ENCODE assay signal across 38 cellular contexts in genomic region chr1:93917302-93917701, GRCh38.
"Had no signal": no experiment of that assay in that cellular context is flagged by ENCODE, and none has a peak within 500 bp of the region (broad histone marks: within the 10 kb centered on the region; RNA-seq: fewer than 3 reads in every experiment).

No MANE protein-coding gene starts in this region.

- H3K27me3 ChIP-seq: adrenal gland, ascending aorta, body of pancreas, brain microvascular endothelial cell, breast epithelium, cardiac muscle cell had no signal

- H3K36me3 ChIP-seq: adrenal gland, ascending aorta, brain microvascular endothelial cell, breast epithelium, cardiac muscle cell had no signal

- H3K27me3 Mint-ChIP-seq: activated naive CD4-positive, alpha-beta T cell treated with anti-CD3 and anti-CD28 coated beads, Interleukin-2, amount 50 U/mL, for 24 hours; activated naive CD8-positive, alpha-beta T cell; activated naive CD8-positive, alpha-beta T cell treated with anti-CD3 and anti-CD28 coated beads for 36 hours; activated naive CD8-positive, alpha-beta T cell treated with anti-CD3 and anti-CD28 coated beads, Interleukin-2, amount 50 U/mL, for 24 hours; activated T-helper 17 cell treated with anti-CD3 and anti-CD28 coated beads, Interleukin-2, amount 50 U/mL, for 72 hours; central memory CD8-positive, alpha-beta T cell had no signal

- H3K9me3 Mint-ChIP-seq: activated naive CD4-positive, alpha-beta T cell treated with anti-CD3 and anti-CD28 coated beads for 36 hours; activated naive CD4-positive, alpha-beta T cell treated with anti-CD3 and anti-CD28 coated beads, Interleukin-2, amount 10 ng/mL, durations not matched to agents 7 days and 5 days; activated naive CD4-positive, alpha-beta T cell treated with anti-CD3 and anti-CD28 coated beads, Interleukin-2, amount 50 U/mL, for 24 hours; activated naive CD4-positive, alpha-beta T cell treated with anti-CD3 and anti-CD28 coated beads, Interleukin-2, amount 50 U/mL, for 72 hours; activated naive CD8-positive, alpha-beta T cell treated with anti-CD3 and anti-CD28 coated beads for 36 hours; activated naive CD8-positive, alpha-beta T cell treated with anti-CD3 and anti-CD28 coated beads, Interleukin-2, amount 10 ng/mL, durations not matched to agents 7 days and 5 days; activated naive CD8-positive, alpha-beta T cell treated with anti-CD3 and anti-CD28 coated beads, Interleukin-2, amount 50 U/mL, for 24 hours; activated T-cell treated with anti-CD3 and anti-CD28 coated beads, Interleukin-2, amount 50 U/mL, for 4 hours; activated T-helper 1 cell treated with anti-CD3 and anti-CD28 coated beads, Interleukin-12 subunit alpha, Interleukin-12 subunit beta, Interleukin-2, Interleukin-4 antibody, amounts not matched to agents 30 ng/mL and 10 ng/mL and 1 ng/mL, durations not matched to agents 14 hours and 24 hours and 36 hours; activated T-helper 17 cell treated with anti-CD3 and anti-CD28 coated beads, Interleukin-2, amount 50 U/mL, for 72 hours; activated T-helper 2 cell treated with anti-CD3 and anti-CD28 coated beads, Interferon-gamma antibody, Interleukin-2, Interleukin-4, amounts not matched to agents 10 μg/mL and 5 μg/mL and 100 μg/mL, durations not matched to agents 14 hours and 24 hours and 36 hours; central memory CD8-positive, alpha-beta T cell had no signal

- FAIRE-seq: astrocyte, bronchial epithelial cell had no signal

- H3K27ac ChIP-seq: adrenal gland, ascending aorta, body of pancreas, brain microvascular endothelial cell, breast epithelium, cardiac muscle cell had no signal

- H3K27ac Mint-ChIP-seq: activated naive CD4-positive, alpha-beta T cell treated with anti-CD3 and anti-CD28 coated beads for 36 hours; activated naive CD4-positive, alpha-beta T cell treated with anti-CD3 and anti-CD28 coated beads, Interleukin-2, amount 10 ng/mL, durations not matched to agents 7 days and 5 days; activated naive CD4-positive, alpha-beta T cell treated with anti-CD3 and anti-CD28 coated beads, Interleukin-2, amount 50 U/mL, for 24 hours; activated naive CD4-positive, alpha-beta T cell treated with anti-CD3 and anti-CD28 coated beads, Interleukin-2, amount 50 U/mL, for 72 hours; activated naive CD8-positive, alpha-beta T cell; activated naive CD8-positive, alpha-beta T cell treated with anti-CD3 and anti-CD28 coated beads for 36 hours; activated naive CD8-positive, alpha-beta T cell treated with anti-CD3 and anti-CD28 coated beads, Interleukin-2, amount 10 ng/mL, durations not matched to agents 7 days and 5 days; activated naive CD8-positive, alpha-beta T cell treated with anti-CD3 and anti-CD28 coated beads, Interleukin-2, amount 50 U/mL, for 24 hours; activated T-cell treated with anti-CD3 and anti-CD28 coated beads, Interleukin-2, amount 50 U/mL, for 72 hours; activated T-helper 1 cell treated with anti-CD3 and anti-CD28 coated beads, Interleukin-12 subunit alpha, Interleukin-12 subunit beta, Interleukin-2, Interleukin-4 antibody, amounts not matched to agents 30 ng/mL and 10 ng/mL and 1 ng/mL, durations not matched to agents 14 hours and 24 hours and 36 hours; activated T-helper 17 cell treated with anti-CD3 and anti-CD28 coated beads, Interleukin-2, amount 50 U/mL, for 72 hours; activated T-helper 2 cell treated with anti-CD3 and anti-CD28 coated beads, Interferon-gamma antibody, Interleukin-2, Interleukin-4, amounts not matched to agents 10 μg/mL and 5 μg/mL and 100 μg/mL, durations not matched to agents 14 hours and 24 hours and 36 hours; brain had no signal

- H3K4me3 ChIP-seq: adrenal gland, ascending aorta, body of pancreas, breast epithelium, cardiac muscle cell had no signal

- H3K4me1 Mint-ChIP-seq: activated naive CD4-positive, alpha-beta T cell treated with anti-CD3 and anti-CD28 coated beads, Interleukin-2, amount 10 ng/mL, durations not matched to agents 7 days and 5 days; activated naive CD4-positive, alpha-beta T cell treated with anti-CD3 and anti-CD28 coated beads, Interleukin-2, amount 50 U/mL, for 24 hours; activated naive CD8-positive, alpha-beta T cell treated with anti-CD3 and anti-CD28 coated beads for 36 hours; activated naive CD8-positive, alpha-beta T cell treated with anti-CD3 and anti-CD28 coated beads, Interleukin-2, amount 10 ng/mL, durations not matched to agents 7 days and 5 days; activated naive CD8-positive, alpha-beta T cell treated with anti-CD3 and anti-CD28 coated beads, Interleukin-2, amount 50 U/mL, for 24 hours; activated T-helper 17 cell treated with anti-CD3 and anti-CD28 coated beads, Interleukin-2, amount 50 U/mL, for 72 hours; brain; central memory CD8-positive, alpha-beta T cell had no signal

- H3K9me3 ChIP-seq: adrenal gland, body of pancreas had no signal

- H3K36me3 Mint-ChIP-seq: activated naive CD4-positive, alpha-beta T cell treated with anti-CD3 and anti-CD28 coated beads, Interleukin-2, amount 10 ng/mL, durations not matched to agents 7 days and 5 days; activated naive CD4-positive, alpha-beta T cell treated with anti-CD3 and anti-CD28 coated beads, Interleukin-2, amount 50 U/mL, for 72 hours; activated naive CD8-positive, alpha-beta T cell treated with anti-CD3 and anti-CD28 coated beads, Interleukin-2, amount 10 ng/mL, durations not matched to agents 7 days and 5 days; brain had no signal

- H3K4me3 Mint-ChIP-seq: activated naive CD4-positive, alpha-beta T cell treated with anti-CD3 and anti-CD28 coated beads for 36 hours; activated naive CD4-positive, alpha-beta T cell treated with anti-CD3 and anti-CD28 coated beads, Interleukin-2, amount 10 ng/mL, durations not matched to agents 7 days and 5 days; activated naive CD4-positive, alpha-beta T cell treated with anti-CD3 and anti-CD28 coated beads, Interleukin-2, amount 50 U/mL, for 24 hours; activated naive CD8-positive, alpha-beta T cell; activated naive CD8-positive, alpha-beta T cell treated with anti-CD3 and anti-CD28 coated beads for 36 hours; activated naive CD8-positive, alpha-beta T cell treated with anti-CD3 and anti-CD28 coated beads, Interleukin-2, amount 10 ng/mL, durations not matched to agents 7 days and 5 days; activated naive CD8-positive, alpha-beta T cell treated with anti-CD3 and anti-CD28 coated beads, Interleukin-2, amount 50 U/mL, for 24 hours; activated T-cell treated with anti-CD3 and anti-CD28 coated beads, Interleukin-2, amount 50 U/mL, for 4 hours; activated T-cell treated with anti-CD3 and anti-CD28 coated beads, Interleukin-2, amount 50 U/mL, for 72 hours; activated T-helper 1 cell treated with anti-CD3 and anti-CD28 coated beads, Interleukin-12 subunit alpha, Interleukin-12 subunit beta, Interleukin-2, Interleukin-4 antibody, amounts not matched to agents 30 ng/mL and 10 ng/mL and 1 ng/mL, durations not matched to agents 14 hours and 24 hours and 36 hours; activated T-helper 17 cell treated with anti-CD3 and anti-CD28 coated beads, Interleukin-2, amount 50 U/mL, for 72 hours; brain; central memory CD8-positive, alpha-beta T cell had no signal

- DNase-seq: activated effector memory CD4-positive, alpha-beta T cell treated with anti-CD3 and anti-CD28 coated beads, Interleukin-2, amount 50 U/mL, for 16 hours; activated effector memory CD4-positive, alpha-beta T cell treated with Interleukin-2 at 50 U/mL for 16 hours; activated gamma-delta T cell; activated gamma-delta T cell treated with Interleukin-2 at 50 U/mL for 16 hours; activated naive CD4-positive, alpha-beta T cell; activated naive CD4-positive, alpha-beta T cell treated with anti-CD3 and anti-CD28 coated beads for 36 hours; activated naive CD4-positive, alpha-beta T cell treated with anti-CD3 and anti-CD28 coated beads, Interleukin-2, amount 10 ng/mL, durations not matched to agents 7 days and 5 days; activated naive CD4-positive, alpha-beta T cell treated with anti-CD3 and anti-CD28 coated beads, Interleukin-2, amount 50 U/mL, for 16 hours; activated naive CD4-positive, alpha-beta T cell treated with Interleukin-2 at 50 U/mL for 16 hours; activated naive CD8-positive, alpha-beta T cell treated with anti-CD3 and anti-CD28 coated beads for 36 hours; activated naive CD8-positive, alpha-beta T cell treated with anti-CD3 and anti-CD28 coated beads, Interleukin-2, amount 10 ng/mL, durations not matched to agents 7 days and 5 days; activated naive CD8-positive, alpha-beta T cell treated with anti-CD3 and anti-CD28 coated beads, Interleukin-2, amount 50 U/mL, for 24 hours; activated T-cell treated with anti-CD3 and anti-CD28 coated beads, Interleukin-2, amount 50 U/mL, for 4 hours; activated T-cell treated with anti-CD3 and anti-CD28 coated beads, Interleukin-2, amount 50 U/mL, for 48 hours; activated T-cell treated with anti-CD3 and anti-CD28 coated beads, Interleukin-2, amount 50 U/mL, for 72 hours; adrenal gland; amniotic stem cell; amygdala; anterior cingulate cortex; aorta; body of pancreas; brain microvascular endothelial cell; caudate nucleus; central memory CD4-positive, alpha-beta T cell; cerebellar nuclear complex had no signal

- ATAC-seq: activated naive CD4-positive, alpha-beta T cell treated with anti-CD3 and anti-CD28 coated beads, Interleukin-2, amount 50 U/mL, for 72 hours; activated naive CD8-positive, alpha-beta T cell treated with anti-CD3 and anti-CD28 coated beads, Interleukin-2, amount 50 U/mL, for 24 hours; activated T-cell treated with anti-CD3 and anti-CD28 coated beads, Interleukin-2, amount 50 U/mL, for 4 hours; activated T-cell treated with anti-CD3 and anti-CD28 coated beads, Interleukin-2, amount 50 U/mL, for 72 hours; activated T-helper 17 cell treated with anti-CD3 and anti-CD28 coated beads, Interleukin-2, amount 50 U/mL, for 72 hours; body of pancreas had no signal

- H3K4me1 ChIP-seq: adrenal gland, ascending aorta, body of pancreas, breast epithelium had no signal
